ENCODE assay signal across 19 cellular contexts in genomic region chr6:101845172-101845571, GRCh38.
DNase-seq lines count a peak whose midpoint lies in the region; ATAC-seq and TF ChIP-seq lines count a peak whose summit lies in the region.
"Had no signal": no experiment of that assay in that cellular context is flagged by ENCODE, and none has a peak within 500 bp of the region (broad histone marks: within the 10 kb centered on the region; RNA-seq: fewer than 3 reads in every experiment).

No MANE protein-coding gene starts in this region.

- H3K23ac ChIP-seq in neuronal stem cell (ENCODE audit: low read depth, low read length, poor library complexity): no peak overlapping the region

- no peaks in the 10 kb centered on the region for H3K27me3 ChIP-seq in ACC112 (ENCODE audit: insufficient read depth, low read length)
- no peaks in the 10 kb centered on the region for H3K27me3 ChIP-seq in neuronal stem cell (ENCODE audit: control insufficient read depth in 3 of 3, insufficient read depth in 3 of 3, low read depth in 1 of 3, low read length in 3 of 3)
- H3K27me3 ChIP-seq in psoas muscle (ENCODE audit: insufficient read depth in 3 of 3, low read length in 2 of 3): no peaks in the 10 kb centered on the region
- H3K27me3 ChIP-seq: BLaER1, upper lobe of right lung had no signal

- H3K18ac ChIP-seq in neuronal stem cell (ENCODE audit: low read length): no peak overlapping the region

- H3K27ac ChIP-seq in ACC112 (ENCODE audit: low read depth, low read length): no peak overlapping the region
- no peak overlapping the region for H3K27ac ChIP-seq in neuronal stem cell (replicated peaks; ENCODE audit: low read length)
- no peak overlapping the region for H3K27ac ChIP-seq in psoas muscle
- H3K27ac ChIP-seq: BLaER1, upper lobe of right lung had no signal

- no peak overlapping the region for H2BK15ac ChIP-seq in neuronal stem cell (ENCODE audit: low read length)

- H3K4ac ChIP-seq in neuronal stem cell (ENCODE audit: low read length): no peak overlapping the region

- TF ChIP-seq CTCF in psoas muscle (IDR thresholded peaks at IDR 0.05): no peak

- H2BK12ac ChIP-seq in neuronal stem cell (ENCODE audit: low read length): no peak overlapping the region

- intact Hi-C loops in psoas muscle (cut with DNase I): no loop called here

- peak; percentile 44 for ATAC-seq in GM19463 (IDR thresholded peaks at IDR 0.05; ENCODE audit: unreplicated experiment)
- ATAC-seq in HG02852 (IDR thresholded peaks at IDR 0.05; ENCODE audit: unreplicated experiment): peak; percentile 45
- ATAC-seq in HG03439 (IDR thresholded peaks at IDR 0.05; ENCODE audit: unreplicated experiment): peak; percentile 63
- ATAC-seq in HG03095 (IDR thresholded peaks at IDR 0.05; ENCODE audit: unreplicated experiment): no peak
- no peak for ATAC-seq in GM19023 (IDR thresholded peaks at IDR 0.05; ENCODE audit: unreplicated experiment)
- ATAC-seq in psoas muscle: no peak
- ATAC-seq: activated naive CD4-positive, alpha-beta T cell treated with anti-CD3 and anti-CD28 coated beads, Interleukin-2, amount 50 U/mL, for 72 hours; upper lobe of right lung had no signal

- H3K4me2 ChIP-seq in neuronal stem cell (ENCODE audit: insufficient read depth, low read length, poor library complexity, severe bottlenecking): no peak overlapping the region
- H3K4me2 ChIP-seq: BLaER1 had no signal

- no peak overlapping the region for H2BK5ac ChIP-seq in neuronal stem cell (ENCODE audit: low read length)

- H2AK5ac ChIP-seq in neuronal stem cell (ENCODE audit: low read depth, low read length): no peak overlapping the region

- peak overlapping the region; percentile 39 for H2AFZ ChIP-seq in ACC112 (ENCODE audit: low read length, unreplicated experiment)
- H2AFZ ChIP-seq in neuronal stem cell (ENCODE audit: low read length): no peak overlapping the region

- H3K9me3 ChIP-seq in neuronal stem cell (replicated peaks in 1 of 2; ENCODE audit: control insufficient read depth in 2 of 2, insufficient read depth in 1 of 2, low read depth in 1 of 2, low read length in 2 of 2) (no peaks in the 10 kb centered on the region), psoas muscle (no peaks in the 10 kb centered on the region)
- H3K9me3 ChIP-seq: BLaER1, upper lobe of right lung had no signal

- H3K4me3 ChIP-seq in ACC112 (ENCODE audit: low read depth, low read length): no peak overlapping the region
- H3K4me3 ChIP-seq in neuronal stem cell (ENCODE audit: low read length in 2 of 2): no peak overlapping the region
- H3K4me3 ChIP-seq in psoas muscle: no peak overlapping the region
- H3K4me3 ChIP-seq: BLaER1, upper lobe of right lung had no signal

- no peak overlapping the region for H3K9ac ChIP-seq in neuronal stem cell (ENCODE audit: low read depth, low read length, poor library complexity)
- H3K9ac ChIP-seq: BLaER1 had no signal

- no peak overlapping the region for H2BK120ac ChIP-seq in neuronal stem cell (ENCODE audit: low read depth, low read length)

- H3K14ac ChIP-seq in neuronal stem cell (ENCODE audit: low read length): no peak overlapping the region

- no peaks in the 10 kb centered on the region for H3K79me2 ChIP-seq in ACC112 (ENCODE audit: control insufficient read depth, insufficient read depth, low read length, unreplicated experiment)

- H3K36me3 ChIP-seq in ACC112 (ENCODE audit: insufficient read depth, low read length): no peaks in the 10 kb centered on the region
- no peaks in the 10 kb centered on the region for H3K36me3 ChIP-seq in neuronal stem cell (replicated peaks in 1 of 2; ENCODE audit: control insufficient read depth in 2 of 2, insufficient read depth in 2 of 2, low read length in 2 of 2)
- no peaks in the 10 kb centered on the region for H3K36me3 ChIP-seq in psoas muscle (ENCODE audit: insufficient read depth in 1 of 2, low read depth in 1 of 2)
- H3K36me3 ChIP-seq: BLaER1, upper lobe of right lung had no signal

- H4K8ac ChIP-seq in neuronal stem cell (ENCODE audit: low read depth, low read length): no peak overlapping the region

- H3K4me1 ChIP-seq in ACC112 (ENCODE audit: control insufficient read depth, insufficient read depth, low read length, unreplicated experiment): peaks cover 3% of the 10 kb centered on the region
- H3K4me1 ChIP-seq in neuronal stem cell (ENCODE audit: control insufficient read depth in 2 of 2, insufficient read depth in 1 of 2, low read depth in 1 of 2, low read length in 2 of 2): peaks cover 0 to 2% of the 10 kb centered on the region in 2 donors
- H3K4me1 ChIP-seq in psoas muscle: no peaks in the 10 kb centered on the region
- H3K4me1 ChIP-seq: BLaER1, upper lobe of right lung had no signal

- no CpG with 5 or more reads among the region's 2 CpGs for WGBS in neuronal stem cell (ENCODE audit: extremely low coverage in 2 of 2, insufficient read length in 2 of 2, insufficient replicate concordance in 1 of 2), 2 donors
- WGBS in psoas muscle, 3 donors: 0 to 42% (median 0%) methylated on average over 2 of the region's 2 CpGs

- no peak overlapping the region for H4K91ac ChIP-seq in neuronal stem cell (ENCODE audit: low read depth, low read length, poor library complexity)

- DNase-seq in neuronal stem cell (ENCODE audit: low spot score): no peak
- no peak for DNase-seq in psoas muscle
- DNase-seq: 8988T; activated CD4-positive, alpha-beta T cell treated with anti-CD3 and anti-CD28 coated beads, Interleukin-2, amount 10 ng/mL, durations not matched to agents 7 days and 5 days; activated T-cell treated with anti-CD3 and anti-CD28 coated beads, Interleukin-2, amount 50 U/mL, for 1 hour; foreskin fibroblast; kidney glomerular epithelial cell; NCI-H1105 treated with DMSO at 0.1 percent for 48 hours; NCI-H2171 treated with DMSO at 0.1 percent for 48 hours; retina; upper lobe of right lung had no signal

- no peaks in the 10 kb centered on the region for H3K79me1 ChIP-seq in neuronal stem cell (ENCODE audit: low read depth, low read length)

Comparison
In these comparisons a context has a peak if more than half of its experiments do, and no peak if none do; other contexts are left out.
1. ATAC-seq: peak in GM19463 (single experiment), HG02852 (single experiment) and HG03439 (single experiment); none in HG03095 (single experiment), GM19023 (single experiment) and psoas muscle (0 of 4).